19 cellular contexts compared by ENCODE assay signal in genomic region chr20:63656451-63656850, GRCh38. TPM values are rescaled to one million over a fixed set of nuclear protein-coding genes. Genes with fewer than 3 reads are reported as not detected.
DNase-seq lines count a peak whose midpoint lies in the region; ATAC-seq and TF ChIP-seq lines count a peak whose summit lies in the region.
"Had no signal": no experiment of that assay in that cellular context is flagged by ENCODE, and none has a peak within 500 bp of the region (broad histone marks: within the 10 kb centered on the region; RNA-seq: fewer than 3 reads in every experiment).

No MANE protein-coding gene starts in this region.

- peaks cover 37% of the 10 kb centered on the region for H3K4me1 Mint-ChIP-seq in CD8-positive, alpha-beta T cell (ENCODE audit: low read depth)
- H3K4me1 Mint-ChIP-seq in activated T-helper 17 cell treated with anti-CD3 and anti-CD28 coated beads, Interleukin-2, amount 50 U/mL, for 72 hours = peaks cover 12% of the 10 kb centered on the region
- peaks cover 26 to 27% of the 10 kb centered on the region in 2 donors for H3K4me1 Mint-ChIP-seq in natural killer cell treated with Interleukin-12 subunit alpha and Interleukin-12 subunit beta and Interleukin-15 and Interleukin-18, amount 100 ng/mL, for 72 hours (ENCODE audit: low read depth in 2 of 2)

- POLR2A ChIA-PET in CD8-positive, alpha-beta T cell (lab: Charles Lee) = no interaction called here

- H3K36me3 ChIP-seq in BLaER1 (peaks cover 22% of the 10 kb centered on the region), GM23248 (ENCODE audit: low read depth) (no peaks in the 10 kb centered on the region)
- no peaks in the 10 kb centered on the region for H3K36me3 ChIP-seq in CD8-positive, alpha-beta T cell (ENCODE audit: insufficient read depth, low read length)

- no peaks in the 10 kb centered on the region for H3K27me3 ChIP-seq in BLaER1
- H3K27me3 ChIP-seq in CD8-positive, alpha-beta T cell (ENCODE audit: insufficient read depth, low read length) = no peaks in the 10 kb centered on the region
- H3K27me3 ChIP-seq in GM23248 (replicated peaks; ENCODE audit: insufficient read depth) = no peaks in the 10 kb centered on the region
- H3K27me3 ChIP-seq: tibial nerve had no signal

- peaks cover 26% of the 10 kb centered on the region for H3K79me2 ChIP-seq in GM23248 (ENCODE audit: insufficient read depth)

- H3K4me3 ChIP-seq in BLaER1 (no peak overlapping the region; the same call in 1 of the 2 replicates), GM23248 (no peak overlapping the region)
- H3K4me3 ChIP-seq in CD8-positive, alpha-beta T cell (ENCODE audit: low read depth, low read length) = no peak overlapping the region
- H3K4me3 ChIP-seq: stomach, tibial nerve had no signal

- H3K4me2 ChIP-seq in BLaER1 (peak overlapping the region; percentile 99), GM23248 (ENCODE audit: unreplicated experiment) (no peak overlapping the region)
- H3K4me2 ChIP-seq: SK-N-SH had no signal

- no peaks in the 10 kb centered on the region for H3K9me3 Mint-ChIP-seq in CD8-positive, alpha-beta T cell
- H3K9me3 Mint-ChIP-seq in activated T-helper 17 cell treated with anti-CD3 and anti-CD28 coated beads, Interleukin-2, amount 50 U/mL, for 72 hours = no peaks in the 10 kb centered on the region
- no peaks in the 10 kb centered on the region for H3K9me3 Mint-ChIP-seq in natural killer cell treated with Interleukin-12 subunit alpha and Interleukin-12 subunit beta and Interleukin-15 and Interleukin-18, amount 100 ng/mL, for 72 hours
- H3K9me3 Mint-ChIP-seq: activated B cell treated with CpG ODN at 0.5 μM for 24 hours; activated naive CD8-positive, alpha-beta T cell treated with anti-CD3 and anti-CD28 coated beads, Interleukin-2, amount 10 ng/mL, durations not matched to agents 7 days and 5 days; activated T-cell treated with anti-CD3 and anti-CD28 coated beads, Interleukin-2, amount 50 U/mL, for 24 hours had no signal

- no peak for ATAC-seq in CD8-positive, alpha-beta T cell
- ATAC-seq in activated T-helper 17 cell treated with anti-CD3 and anti-CD28 coated beads, Interleukin-2, amount 50 U/mL, for 72 hours (replicated peaks) = no peak
- no peak for ATAC-seq in natural killer cell treated with Interleukin-12 subunit alpha and Interleukin-12 subunit beta and Interleukin-15 and Interleukin-18, amount 100 ng/mL, for 72 hours

- WGBS in GM23248 (ENCODE audit: low coverage in 1 of 2, low lambda C conversion rate in 2 of 2, missing lambda C conversion rate in 2 of 2), 2 experiments = 100% methylated on average over 3 of the region's 3 CpGs

- peak overlapping the region; percentile 99; the same call in 1 of the 2 replicates for H3K27ac ChIP-seq in BLaER1
- H3K27ac ChIP-seq in CD8-positive, alpha-beta T cell (ENCODE audit: low read depth, low read length) = no peak overlapping the region
- H3K27ac ChIP-seq in GM23248 = no peak overlapping the region

- no peak for TF ChIP-seq CTCF in CD8-positive, alpha-beta T cell (IDR thresholded peaks at IDR 0.05)

- H3F3A ChIP-seq in GM23248 (ENCODE audit: insufficient read depth) = peaks cover 7% of the 10 kb centered on the region; the same call in 1 of the 2 replicates

- peak overlapping the region; percentile 15 for H3K4me3 Mint-ChIP-seq in CD8-positive, alpha-beta T cell
- peak overlapping the region; percentile 97 for H3K4me3 Mint-ChIP-seq in activated T-helper 17 cell treated with anti-CD3 and anti-CD28 coated beads, Interleukin-2, amount 50 U/mL, for 72 hours
- H3K4me3 Mint-ChIP-seq in natural killer cell treated with Interleukin-12 subunit alpha and Interleukin-12 subunit beta and Interleukin-15 and Interleukin-18, amount 100 ng/mL, for 72 hours = no peak overlapping the region

- H3K9me3 ChIP-seq in BLaER1 (no peaks in the 10 kb centered on the region), GM23248 (ENCODE audit: low read depth) (no peaks in the 10 kb centered on the region)
- H3K9me3 ChIP-seq in CD8-positive, alpha-beta T cell (ENCODE audit: low read length) = no peaks in the 10 kb centered on the region
- H3K9me3 ChIP-seq: SK-N-SH, stomach, tibial nerve had no signal

- H3K27ac Mint-ChIP-seq in CD8-positive, alpha-beta T cell = no peak overlapping the region
- H3K27ac Mint-ChIP-seq in activated T-helper 17 cell treated with anti-CD3 and anti-CD28 coated beads, Interleukin-2, amount 50 U/mL, for 72 hours = no peak overlapping the region
- peak overlapping the region in 1 of 2 donors; percentile 51 for H3K27ac Mint-ChIP-seq in natural killer cell treated with Interleukin-12 subunit alpha and Interleukin-12 subunit beta and Interleukin-15 and Interleukin-18, amount 100 ng/mL, for 72 hours
- H3K27ac Mint-ChIP-seq: activated B cell treated with CpG ODN at 0.5 μM for 24 hours; activated naive CD8-positive, alpha-beta T cell treated with anti-CD3 and anti-CD28 coated beads, Interleukin-2, amount 10 ng/mL, durations not matched to agents 7 days and 5 days had no signal

- no peaks in the 10 kb centered on the region for H3K27me3 Mint-ChIP-seq in CD8-positive, alpha-beta T cell (ENCODE audit: low read depth)
- no peaks in the 10 kb centered on the region for H3K27me3 Mint-ChIP-seq in activated T-helper 17 cell treated with anti-CD3 and anti-CD28 coated beads, Interleukin-2, amount 50 U/mL, for 72 hours
- H3K27me3 Mint-ChIP-seq in natural killer cell treated with Interleukin-12 subunit alpha and Interleukin-12 subunit beta and Interleukin-15 and Interleukin-18, amount 100 ng/mL, for 72 hours = peaks cover 4 to 5% of the 10 kb centered on the region in 2 donors

- intact Hi-C loops in CD8-positive, alpha-beta T cell (cut with DNase I, micrococcal nuclease) = loop anchor here in 1 of 2 experiments (5.0 kb wide), 2 partner anchors 81 to 326 kb away; partner anchors contain the start of genes LIME1, PRPF6 and SLC2A4RG

- H2AFZ ChIP-seq in GM23248 = no peak overlapping the region

- H3K4me1 ChIP-seq in BLaER1 = peaks cover 60% of the 10 kb centered on the region
- peaks cover 42% of the 10 kb centered on the region for H3K4me1 ChIP-seq in CD8-positive, alpha-beta T cell (ENCODE audit: insufficient read depth, low read length)
- H3K4me1 ChIP-seq in GM23248 (ENCODE audit: insufficient read depth) = peaks cover 13% of the 10 kb centered on the region

- H4K20me1 ChIP-seq in BLaER1 (peaks cover 11% of the 10 kb centered on the region), GM23248 (ENCODE audit: insufficient read depth) (no peaks in the 10 kb centered on the region)

- in situ Hi-C loops in GM23248 (cut with MboI) = no loop called here

- no peaks in the 10 kb centered on the region for H3K9me2 ChIP-seq in GM23248 (ENCODE audit: insufficient read depth)
- H3K9me2 ChIP-seq: SK-N-SH had no signal

- CTCF ChIA-PET in CD8-positive, alpha-beta T cell (lab: Charles Lee) = no interaction called here

- H3K9ac ChIP-seq in BLaER1 (peak overlapping the region; percentile 97; the same call in 1 of the 2 replicates), GM23248 (no peak overlapping the region)
- H3K9ac ChIP-seq: SK-N-SH had no signal

- peaks cover 13% of the 10 kb centered on the region for H3K36me3 Mint-ChIP-seq in CD8-positive, alpha-beta T cell
- peaks cover 29% of the 10 kb centered on the region for H3K36me3 Mint-ChIP-seq in activated T-helper 17 cell treated with anti-CD3 and anti-CD28 coated beads, Interleukin-2, amount 50 U/mL, for 72 hours (ENCODE audit: low read depth)
- no peaks in the 10 kb centered on the region for H3K36me3 Mint-ChIP-seq in natural killer cell treated with Interleukin-12 subunit alpha and Interleukin-12 subunit beta and Interleukin-15 and Interleukin-18, amount 100 ng/mL, for 72 hours
- H3K36me3 Mint-ChIP-seq: activated naive CD8-positive, alpha-beta T cell treated with anti-CD3 and anti-CD28 coated beads, Interleukin-2, amount 10 ng/mL, durations not matched to agents 7 days and 5 days had no signal

- no peak for DNase-seq in CD8-positive, alpha-beta T cell
- DNase-seq in natural killer cell treated with Interleukin-12 subunit alpha and Interleukin-12 subunit beta and Interleukin-15 and Interleukin-18, amount 100 ng/mL, for 72 hours (ENCODE audit: low spot score) = peak; percentile 34
- no peak for DNase-seq in GM23248
- no peak for DNase-seq in GDM1 (lab: John Stamatoyannopoulos, UW)
- no peak for DNase-seq in NOMO-1 treated with DMSO at 0.1 percent for 48 hours (lab: John Stamatoyannopoulos, UW; ENCODE audit: unreplicated experiment)
- DNase-seq: activated B cell treated with CpG ODN at 0.5 μM for 24 hours; activated naive CD8-positive, alpha-beta T cell treated with anti-CD3 and anti-CD28 coated beads, Interleukin-2, amount 10 ng/mL, durations not matched to agents 7 days and 5 days; activated T-cell treated with anti-CD3 and anti-CD28 coated beads, Interleukin-2, amount 50 U/mL, for 24 hours; islet precursor cell; KG1; NCI-H1436; NCI-H524; SK-N-SH; stomach; T1000 had no signal

RNA-seq across cellular contexts. Expression of gene RTEL1, which starts 1.7 kb away (rescaled TPM):
- total RNA-seq in CD8-positive, alpha-beta T cell = 10 to 100 TPM; 21.4 to 24.9 TPM
- total RNA-seq in activated T-helper 17 cell treated with anti-CD3 and anti-CD28 coated beads, Interleukin-2, amount 50 U/mL, for 72 hours = 10 to 100 TPM; 41.8 to 51.8 TPM
- total RNA-seq in natural killer cell treated with Interleukin-12 subunit alpha and Interleukin-12 subunit beta and Interleukin-15 and Interleukin-18, amount 100 ng/mL, for 72 hours = 10 to 100 TPM; 32.3 to 76.9 TPM
- 15.6 and 30.7 TPM in 2 replicates for total RNA-seq in GM23248 (2014; rRNA removed; shearing (Covaris generic))
- polyA plus RNA-seq in GM23248 (2016; fragmentation: Nextera tagmentation; extraction: Ambion mirVana) = 8.5 and 8.6 TPM in 2 replicates

RNA-seq across cellular contexts. Expression of gene STMN3, which starts 3.2 kb away (rescaled TPM):
- 10 to 100 TPM; 64.2 to 65.9 TPM for total RNA-seq in CD8-positive, alpha-beta T cell
- 10 to 100 TPM; 15.1 to 24.7 TPM for total RNA-seq in activated T-helper 17 cell treated with anti-CD3 and anti-CD28 coated beads, Interleukin-2, amount 50 U/mL, for 72 hours
- total RNA-seq in natural killer cell treated with Interleukin-12 subunit alpha and Interleukin-12 subunit beta and Interleukin-15 and Interleukin-18, amount 100 ng/mL, for 72 hours = 1 to 10 TPM in 1 of 2 donors, under 1 TPM in 1; 0.88 to 3.2 TPM
- 26.8 and 37.6 TPM in 2 replicates for total RNA-seq in GM23248 (2014; rRNA removed; shearing (Covaris generic))
- 18.5 and 18.6 TPM in 2 replicates for polyA plus RNA-seq in GM23248 (2016; fragmentation: Nextera tagmentation; extraction: Ambion mirVana)

RNA-seq across cellular contexts. Expression of gene GMEB2, which starts 29.6 kb away (rescaled TPM):
- 10 to 100 TPM; 31.4 to 33.8 TPM for total RNA-seq in CD8-positive, alpha-beta T cell
- total RNA-seq in activated T-helper 17 cell treated with anti-CD3 and anti-CD28 coated beads, Interleukin-2, amount 50 U/mL, for 72 hours = 10 to 100 TPM; 11.5 to 19.6 TPM
- 10 to 100 TPM; 14.7 to 15.5 TPM for total RNA-seq in natural killer cell treated with Interleukin-12 subunit alpha and Interleukin-12 subunit beta and Interleukin-15 and Interleukin-18, amount 100 ng/mL, for 72 hours
- 13.6 and 15.4 TPM in 2 replicates for total RNA-seq in GM23248 (2014; rRNA removed; shearing (Covaris generic))
- 7.7 and 7.8 TPM in 2 replicates for polyA plus RNA-seq in GM23248 (2016; fragmentation: Nextera tagmentation; extraction: Ambion mirVana)

RNA-seq across cellular contexts. Expression of gene TNFRSF6B, which starts 40.0 kb away (rescaled TPM):
- total RNA-seq in CD8-positive, alpha-beta T cell = 1 to 10 TPM; 2.0 to 3.0 TPM
- total RNA-seq in activated T-helper 17 cell treated with anti-CD3 and anti-CD28 coated beads, Interleukin-2, amount 50 U/mL, for 72 hours = not detected
- total RNA-seq in natural killer cell treated with Interleukin-12 subunit alpha and Interleukin-12 subunit beta and Interleukin-15 and Interleukin-18, amount 100 ng/mL, for 72 hours = not detected
- total RNA-seq in GM23248 (2014; rRNA removed; shearing (Covaris generic)) = 36.9 and 39.9 TPM in 2 replicates
- 17.4 and 17.5 TPM in 2 replicates for polyA plus RNA-seq in GM23248 (2016; fragmentation: Nextera tagmentation; extraction: Ambion mirVana)
- total RNA-seq: activated B cell treated with CpG ODN at 0.5 μM for 24 hours; activated naive CD8-positive, alpha-beta T cell treated with anti-CD3 and anti-CD28 coated beads, Interleukin-2, amount 10 ng/mL, durations not matched to agents 7 days and 5 days; progenitor cell of endocrine pancreas had no signal

RNA-seq across cellular contexts. Expression of gene ARFRP1, which starts 51.3 kb away (rescaled TPM):
- total RNA-seq in CD8-positive, alpha-beta T cell = 10 to 100 TPM; 25.1 to 28.6 TPM
- 10 to 100 TPM; 43.8 to 55.8 TPM for total RNA-seq in activated T-helper 17 cell treated with anti-CD3 and anti-CD28 coated beads, Interleukin-2, amount 50 U/mL, for 72 hours
- total RNA-seq in natural killer cell treated with Interleukin-12 subunit alpha and Interleukin-12 subunit beta and Interleukin-15 and Interleukin-18, amount 100 ng/mL, for 72 hours = 10 to 100 TPM; 52.4 to 87.0 TPM
- total RNA-seq in GM23248 (2014; rRNA removed; shearing (Covaris generic)) = 61.4 and 65.9 TPM in 2 replicates
- polyA plus RNA-seq in GM23248 (2016; fragmentation: Nextera tagmentation; extraction: Ambion mirVana) = 57.6 and 60.8 TPM in 2 replicates
